Comparison of ENCODE assay signal across 26 cellular contexts in genomic region chr21:43374228-43374885, GRCh38. TPM values are rescaled to one million over a fixed set of nuclear protein-coding genes. Genes with fewer than 3 reads are reported as not detected.
DNase-seq lines count a peak whose midpoint lies in the region; ATAC-seq and TF ChIP-seq lines count a peak whose summit lies in the region.
"Had no signal": no experiment of that assay in that cellular context is flagged by ENCODE, and none has a peak within 500 bp of the region (broad histone marks: within the 10 kb centered on the region; RNA-seq: fewer than 3 reads in every experiment).

No MANE protein-coding gene starts in this region.

- TF ChIP-seq CTCF in MCF 10A (IDR thresholded peaks at IDR 0.05; ENCODE audit: unreplicated experiment) (no peak), breast epithelium (IDR thresholded peaks at IDR 0.05) (no peak), foreskin keratinocyte (conservative IDR thresholded peaks at IDR 0.05) (no peak), neural crest cell (conservative IDR thresholded peaks at IDR 0.05) (no peak), GM13976 (IDR thresholded peaks at IDR 0.05; ENCODE audit: borderline replicate concordance, control extremely low read depth, extremely low read depth, insufficient read depth, missing control alignments) (no peak)

- H4K20me1 ChIP-seq in BLaER1 treated with 17β-estradiol and CSF1 and Interleukin-3, amounts not matched to agents 10 nM and 100 nM, result peaks cover 0 to 11% (median 0%) of the 10 kb centered on the region in 11 experiments; a peak in 3 of 22 replicates

- H3K27me3 ChIP-seq in breast epithelium (no peaks in the 10 kb centered on the region), foreskin keratinocyte (peaks cover 3% of the 10 kb centered on the region)
- H3K27me3 ChIP-seq in BLaER1 treated with 17β-estradiol and CSF1 and Interleukin-3, amounts not matched to agents 10 nM and 100 nM, result peaks cover 0 to 5% (median 0%) of the 10 kb centered on the region in 11 experiments; a peak in 1 of 22 replicates
- H3K27me3 ChIP-seq: Peyer's patch had no signal

- in situ Hi-C loops in GM13976 (cut with MboI; ENCODE audit: low sequenced_read_pairs, unreplicated experiment), result no loop called here

- ATAC-seq in foreskin keratinocyte, result no peak
- no peak for ATAC-seq in GM21529 (IDR thresholded peaks at IDR 0.05; ENCODE audit: unreplicated experiment)
- ATAC-seq: HCT116, SK-N-SH treated with all-trans-retinoic acid at 6 μM for 48 hours had no signal

- H3K27ac Mint-ChIP-seq in MCF 10A (ENCODE audit: low read depth, unreplicated experiment) (peak overlapping the region; percentile 35), neural crest cell (ENCODE audit: unreplicated experiment) (peak overlapping the region; percentile 73)
- H3K27ac Mint-ChIP-seq: CD4-positive, alpha-beta T cell had no signal

- peak overlapping the region in 7 of 11 experiments; percentile 17 to 52 (median 27); a peak in 8 of 22 replicates for H3K4me2 ChIP-seq in BLaER1 treated with 17β-estradiol and CSF1 and Interleukin-3, amounts not matched to agents 10 nM and 100 nM

- H3K36me3 Mint-ChIP-seq in MCF 10A (ENCODE audit: insufficient read depth, unreplicated experiment) (no peaks in the 10 kb centered on the region), neural crest cell (ENCODE audit: low read depth) (no peaks in the 10 kb centered on the region)

- H3K4me3 Mint-ChIP-seq in MCF 10A (ENCODE audit: unreplicated experiment) (no peak overlapping the region), neural crest cell (no peak overlapping the region)
- H3K4me3 Mint-ChIP-seq: CD4-positive, alpha-beta T cell had no signal

- H3K36me3 ChIP-seq in breast epithelium, result no peaks in the 10 kb centered on the region
- no peaks in the 10 kb centered on the region for H3K36me3 ChIP-seq in BLaER1 treated with 17β-estradiol and CSF1 and Interleukin-3, amounts not matched to agents 10 nM and 100 nM
- H3K36me3 ChIP-seq: Peyer's patch, SJCRH30 had no signal

- 0 out of 22 replicates have a peak overlapping the region, but pooled peaks of 1 of the 11 experiments have one; percentile 18 for H3K9ac ChIP-seq in BLaER1 treated with 17β-estradiol and CSF1 and Interleukin-3, amounts not matched to agents 10 nM and 100 nM

- no peak for TF ChIP-seq POLR2A in breast epithelium (IDR thresholded peaks at IDR 0.05)

- intact Hi-C loops in MCF 10A (cut with micrococcal nuclease), result no loop called here
- intact Hi-C loops in breast epithelium (cut with DNase I; ENCODE audit: low total_unique reads), result no loop called here

- peaks cover 14% of the 10 kb centered on the region for H3K4me1 Mint-ChIP-seq in MCF 10A (ENCODE audit: insufficient read depth, unreplicated experiment)
- H3K4me1 Mint-ChIP-seq in neural crest cell, result peaks cover 11% of the 10 kb centered on the region

- H3K27ac ChIP-seq in breast epithelium (peak overlapping the region in 1 of 2 donors; percentile 75), foreskin keratinocyte (peak overlapping the region; percentile 86)
- H3K27ac ChIP-seq in BLaER1 treated with 17β-estradiol and CSF1 and Interleukin-3, amounts not matched to agents 10 nM and 100 nM, result no peak overlapping the region
- H3K27ac ChIP-seq: 22Rv1, Peyer's patch, SJCRH30 had no signal

- H3K9me3 ChIP-seq in breast epithelium, result no peaks in the 10 kb centered on the region
- H3K9me3 ChIP-seq in BLaER1 treated with 17β-estradiol and CSF1 and Interleukin-3, amounts not matched to agents 10 nM and 100 nM (replicated peaks in 1 of 11), result peaks cover 0 to 7% (median 0%) of the 10 kb centered on the region in 11 experiments; a peak in 3 of 22 replicates
- H3K9me3 ChIP-seq: Peyer's patch, SJCRH30 had no signal

- DNase-seq in MCF 10A (ENCODE audit: unreplicated experiment) (no peak), breast epithelium (ENCODE audit: low spot score in 2 of 2) (no peak), foreskin keratinocyte (no peak), neural crest cell (ENCODE audit: low read depth, low spot score) (no peak), GM13976 (ENCODE audit: low spot score) (no peak)
- no peak for DNase-seq in central memory CD4-positive, alpha-beta T cell
- DNase-seq: ACHN; CD4-positive, alpha-beta T cell; DMS53; GOT3; IMR-90; KG1; MM.1S; NCI-H2029 treated with DMSO at 0.1 percent for 48 hours; NCI-H2171; NCI-H226; NCI-H510A; NCI-H69; OCI-M1; Peyer's patch; SJCRH30 had no signal

- POLR2A ChIA-PET in MCF 10A (lab: Yijun Ruan, JAX), result interaction anchor here (0.6 to 2.0 kb wide), 3 partner anchors 13 to 1258 kb away, joined by 3 to 11 read pairs (median 3); no protein-coding TSS in a partner anchor

- H3K9me3 Mint-ChIP-seq in MCF 10A (ENCODE audit: unreplicated experiment) (no peaks in the 10 kb centered on the region), neural crest cell (no peaks in the 10 kb centered on the region)
- H3K9me3 Mint-ChIP-seq: CD4-positive, alpha-beta T cell had no signal

- H3K27me3 Mint-ChIP-seq in MCF 10A (ENCODE audit: insufficient read depth, unreplicated experiment) (no peaks in the 10 kb centered on the region), neural crest cell (ENCODE audit: low read depth) (no peaks in the 10 kb centered on the region)
- H3K27me3 Mint-ChIP-seq: CD4-positive, alpha-beta T cell had no signal

- H3K4me1 ChIP-seq in breast epithelium, result peaks cover 3 to 11% of the 10 kb centered on the region in 2 donors
- H3K4me1 ChIP-seq in BLaER1 treated with 17β-estradiol and CSF1 and Interleukin-3, amounts not matched to agents 10 nM and 100 nM, result peaks cover 16 to 29% (median 24%) of the 10 kb centered on the region in 10 experiments
- H3K4me1 ChIP-seq in foreskin keratinocyte, result peaks cover 23% of the 10 kb centered on the region
- H3K4me1 ChIP-seq: Peyer's patch, SJCRH30 had no signal

- H3K4me3 ChIP-seq in breast epithelium, result no peak overlapping the region
- no peak overlapping the region for H3K4me3 ChIP-seq in BLaER1 treated with 17β-estradiol and CSF1 and Interleukin-3, amounts not matched to agents 10 nM and 100 nM
- H3K4me3 ChIP-seq: Peyer's patch, SJCRH30 had no signal

- CTCF ChIA-PET in MCF 10A (lab: Yijun Ruan, JAX), result interaction anchor here (0.6 to 0.8 kb wide), 2 partner anchors 13 to 466 kb away, joined by 3 to 4 read pairs; no protein-coding TSS in a partner anchor

- BruUV-seq in MCF 10A (replicated peaks; lab: Mats Ljungman, UMichigan), result no TSS peak

RNA-seq across cellular contexts. Expression of gene SIK1, which starts 52.6 kb away (rescaled TPM):
- total RNA-seq in MCF 10A (2022) (77.1 and 86.9 TPM in 2 replicates), breast epithelium (10 to 100 TPM in 2 of 3 donors, under 1 TPM in 1; 0.80 to 18.0 (median 16.2) TPM), foreskin keratinocyte (2.8 and 26.8 TPM in 2 replicates), neural crest cell (1.7 and 1.8 TPM in 2 replicates)
- 0.67 and 11.0 TPM in 2 replicates for polyA plus RNA-seq in foreskin keratinocyte
